ENCODE assay signal across 10 cellular contexts in the genomic region with DNA sequence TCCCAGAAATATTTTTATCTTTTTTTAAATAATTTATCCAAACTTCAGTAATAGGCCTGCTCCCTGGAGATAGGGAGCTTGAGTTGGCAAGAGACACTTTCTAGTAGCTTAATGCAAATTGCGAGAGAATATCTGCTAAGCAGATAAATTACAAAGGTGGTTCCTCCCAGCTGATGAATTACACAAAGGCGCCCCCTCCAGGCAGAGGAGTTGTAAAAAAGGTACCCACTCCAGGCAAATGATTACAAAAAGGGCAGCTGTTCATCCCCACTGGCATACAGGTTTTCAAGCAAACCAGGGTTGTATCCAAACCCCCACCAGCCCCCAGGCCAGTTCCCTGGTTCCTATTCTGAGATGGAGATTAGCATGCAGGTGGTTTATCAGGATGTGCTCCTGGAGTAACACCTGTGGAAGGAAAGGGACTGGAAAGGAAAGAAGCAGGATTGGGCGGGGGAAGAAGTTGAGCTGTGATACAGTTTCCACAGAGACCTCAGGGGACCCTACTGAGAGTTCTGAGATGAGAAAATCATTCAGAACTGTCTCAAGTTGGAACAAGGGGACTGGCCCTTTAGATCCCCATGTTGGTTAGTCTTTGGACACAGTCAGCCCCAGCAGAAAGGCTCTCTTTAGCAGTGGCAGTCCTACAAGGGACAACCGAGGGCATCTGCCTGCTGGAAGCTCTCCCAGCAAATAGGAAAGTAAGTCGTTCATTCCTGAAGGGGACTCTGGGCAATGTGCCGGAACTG. TPM values are rescaled to one million over a fixed set of nuclear protein-coding genes. Genes with fewer than 3 reads are reported as not detected.
DNase-seq lines count a peak whose midpoint lies in the region; TF ChIP-seq lines count a peak whose summit lies in the region.
"Had no signal": no experiment of that assay in that cellular context is flagged by ENCODE, and none has a peak within 500 bp of the region (broad histone marks: within the 10 kb centered on the region; RNA-seq: fewer than 3 reads in every experiment).

No MANE protein-coding gene starts in this region.

- H3K4me1 ChIP-seq in SJCRH30 (no peaks in the 10 kb centered on the region), iPS DF 6.9 (ENCODE audit: control insufficient read depth, insufficient read depth, low read length) (no peaks in the 10 kb centered on the region)

- H3K36me3 ChIP-seq in BJ (ENCODE audit: control insufficient read depth, insufficient read depth, low read length): no peaks in the 10 kb centered on the region
- H3K36me3 ChIP-seq in SJCRH30: no peaks in the 10 kb centered on the region
- H3K36me3 ChIP-seq in iPS DF 6.9 (ENCODE audit: control insufficient read depth, insufficient read depth, low read length): no peaks in the 10 kb centered on the region

- H3K27me3 ChIP-seq in BJ (ENCODE audit: control insufficient read depth, insufficient read depth, low read length) (no peaks in the 10 kb centered on the region), SJCRH30 (0 out of 2 replicates have a peak, but pooled peaks cover 3% of the 10 kb centered on the region), iPS DF 6.9 (ENCODE audit: control insufficient read depth, insufficient read depth, low read length) (no peaks in the 10 kb centered on the region)

- H3K27ac ChIP-seq in SJCRH30 (no peak overlapping the region), iPS DF 6.9 (ENCODE audit: low read length) (no peak overlapping the region)

- in situ Hi-C loops in GM13977 (cut with MboI; ENCODE audit: low pct_unique_long_range_greater_than_20kb, low sequenced_read_pairs, unreplicated experiment): no loop called here

- peak; percentile 27; the same call in 1 of the 2 replicates for TF ChIP-seq CTCF in BJ (IDR thresholded peaks at IDR 0.05; ENCODE audit: insufficient read depth, low read depth, low read length)
- TF ChIP-seq CTCF in GM13977 (IDR thresholded peaks at IDR 0.05; ENCODE audit: extremely low read depth, insufficient read depth, missing control alignments): peak; percentile 38

- no peaks in the 10 kb centered on the region for H3K9me3 ChIP-seq in SJCRH30 (replicated peaks)
- no peaks in the 10 kb centered on the region for H3K9me3 ChIP-seq in iPS DF 6.9 (ENCODE audit: control insufficient read depth, insufficient read depth, low read length)

- CTCF ChIA-PET in BJ (lab: Yijun Ruan, JAX): interaction anchor here (0.9 to 6.9 kb wide), 6 partner anchors 12 to 187 kb away, joined by 3 to 51 read pairs (median 4); no protein-coding TSS in a partner anchor

- H3K4me3 ChIP-seq in BJ (ENCODE audit: low read depth, low read length) (no peak overlapping the region), SJCRH30 (no peak overlapping the region), iPS DF 6.9 (ENCODE audit: low read length) (no peak overlapping the region)

- no CpG with 5 or more reads among the region's 6 CpGs for WGBS in iPS DF 6.9 (ENCODE audit: insufficient coverage, insufficient read length)

- intact Hi-C loops in posterior vena cava (cut with DNase I): loop anchor here in 1 of 2 donors (10.0 kb wide), 1 partner anchor 185 kb away; no protein-coding TSS in a partner anchor

- no peak for DNase-seq in BJ (ENCODE audit: low read depth)
- DNase-seq in GM13977 (ENCODE audit: low spot score): no peak
- peak; percentile 24 to 49 for DNase-seq in SJCRH30
- DNase-seq in iPS DF 6.9 (ENCODE audit: low read depth, low spot score): peak; percentile 20
- DNase-seq in posterior vena cava (ENCODE audit: low spot score): no peak
- DNase-seq in NCI-H1092 treated with DMSO at 0.1 percent for 48 hours (lab: John Stamatoyannopoulos, UW): no peak
- no peak for DNase-seq in NCI-H1436 treated with DMSO at 0.1 percent for 48 hours (lab: John Stamatoyannopoulos, UW)
- DNase-seq in RKO (ENCODE audit: low spot score): no peak
- DNase-seq: aorta, naive B cell had no signal

- POLR2A ChIA-PET in BJ (lab: Charles Lee): no interaction called here

RNA-seq across cellular contexts. Expression of a gene that starts 25.5 kb away (rescaled TPM):
- 2.4 and 2.8 TPM in 2 replicates for polyA plus RNA-seq in BJ (2011; rRNA removed)
- polyA minus RNA-seq in BJ (2011; rRNA and poly(A)+ RNA removed): 1.5 and 1.9 TPM in 2 replicates
- total RNA-seq in SJCRH30 (2014; rRNA removed; shearing (Covaris generic)): not detected in 2 replicates
- under 1 TPM in 1 of 2 donors, not detected in 1; 0.19 TPM for total RNA-seq in posterior vena cava

Comparison
In these comparisons a context has a peak if more than half of its experiments do, and no peak if none do; other contexts are left out.
1. DNase-seq: peak in SJCRH30 (2 of 2) and iPS DF 6.9 (single experiment); none in BJ (single experiment), GM13977 (single experiment), posterior vena cava (single experiment), NCI-H1092 treated with DMSO at 0.1 percent for 48 hours (single experiment), NCI-H1436 treated with DMSO at 0.1 percent for 48 hours (single experiment) and RKO (single experiment).